8 cellular contexts compared by ENCODE assay signal in genomic region chr1:89820423-89821321, GRCh38. TPM values are rescaled to one million over a fixed set of nuclear protein-coding genes. Genes with fewer than 3 reads are reported as not detected.
A peak's percentile ranks its signal among the peaks of the same experiment; 100 is the strongest.
DNase-seq lines count a peak whose midpoint lies in the region; ATAC-seq and TF ChIP-seq lines count a peak whose summit lies in the region.

Gene LRRC8D, plus strand, starts transcription at chr1:89821032. Its CDS starts 112,037 bp downstream, at chr1:89933069.

- H4K8ac ChIP-seq in trophoblast cell (ENCODE audit: low read depth, low read length): peak within 1 kb of the TSS; percentile 91

- no peaks in the 10 kb centered on the region for H3K9me3 Mint-ChIP-seq in activated naive CD8-positive, alpha-beta T cell treated with anti-CD3 and anti-CD28 coated beads, Interleukin-2, amount 50 U/mL, for 24 hours

- peak within 1 kb of the TSS; percentile 79 for H4K12ac ChIP-seq in trophoblast cell (ENCODE audit: low read depth, low read length)

- TF ChIP-seq EP300 in upper lobe of left lung (IDR thresholded peaks at IDR 0.05): no peak

- ATAC-seq in HG02610 (IDR thresholded peaks at IDR 0.05; ENCODE audit: unreplicated experiment) (peak; percentile 83), upper lobe of left lung (ENCODE audit: low FRiP score in 2 of 2) (peak; percentile 96)
- peak; percentile 81 for ATAC-seq in activated naive CD8-positive, alpha-beta T cell treated with anti-CD3 and anti-CD28 coated beads, Interleukin-2, amount 50 U/mL, for 24 hours

- peak within 1 kb of the TSS; percentile 83 for H3K4ac ChIP-seq in trophoblast cell (ENCODE audit: low read depth, low read length)

- peak within 1 kb of the TSS; percentile 81 for H2BK5ac ChIP-seq in trophoblast cell (ENCODE audit: low read depth, low read length, poor library complexity)

- no peaks in the 10 kb centered on the region for H3K27me3 ChIP-seq in cardiac muscle cell
- no peaks in the 10 kb centered on the region for H3K27me3 ChIP-seq in trophoblast cell (ENCODE audit: insufficient read depth, low read length)
- H3K27me3 ChIP-seq in upper lobe of left lung: no peaks in the 10 kb centered on the region

- H3K9ac ChIP-seq in trophoblast cell (ENCODE audit: low read length): peak within 1 kb of the TSS; percentile 90

- peak within 1 kb of the TSS; percentile 32 for H2BK12ac ChIP-seq in trophoblast cell (ENCODE audit: low read length)

- H3K18ac ChIP-seq in trophoblast cell (ENCODE audit: low read length): peak within 1 kb of the TSS; percentile 98

- peak within 1 kb of the TSS; percentile 96 for H2AFZ ChIP-seq in trophoblast cell (ENCODE audit: insufficient read depth, low read length, poor library complexity)

- peak within 1 kb of the TSS; percentile 68 for H2BK120ac ChIP-seq in trophoblast cell (ENCODE audit: insufficient read depth, low read length, poor library complexity)

- peaks cover 13% of the 10 kb centered on the region for H3K79me1 ChIP-seq in trophoblast cell (ENCODE audit: low read length)

- WGBS in trophoblast cell (ENCODE audit: extremely low coverage, insufficient coverage, insufficient read length): no CpG with 5 or more reads among the region's 82 CpGs
- 3% methylated on average over 9 to 21 of the region's 82 CpGs for WGBS in upper lobe of left lung, 2 donors

- peak within 1 kb of the TSS; percentile 83 for H3K27ac Mint-ChIP-seq in activated naive CD8-positive, alpha-beta T cell treated with anti-CD3 and anti-CD28 coated beads, Interleukin-2, amount 50 U/mL, for 24 hours

- H3K36me3 ChIP-seq in cardiac muscle cell (no peaks in the 10 kb centered on the region), trophoblast cell (ENCODE audit: control insufficient read depth in 1 of 2, insufficient read depth in 2 of 2, low read length in 2 of 2) (no peaks in the 10 kb centered on the region), upper lobe of left lung (no peaks in the 10 kb centered on the region)

- H3K27ac ChIP-seq in cardiac muscle cell (peak within 1 kb of the TSS; percentile 71), trophoblast cell (ENCODE audit: low read depth, low read length) (peak within 1 kb of the TSS; percentile 61), upper lobe of left lung (peak within 1 kb of the TSS; percentile 73 to 86 (median 82))

- H3K23ac ChIP-seq in trophoblast cell (ENCODE audit: low read length): no peak within 1 kb of the TSS

- DNase-seq in NCI-H1092 (lab: John Stamatoyannopoulos, UW) (peak; percentile 79), SW480 (ENCODE audit: low spot score) (peak; percentile 83), cardiac muscle cell (ENCODE audit: low read depth in 1 of 2, low spot score in 1 of 2) (peak; percentile 82 to 93), trophoblast cell (peak; percentile 85 to 86), upper lobe of left lung (peak; percentile 92 to 95)
- peak; percentile 79 for DNase-seq in activated naive CD8-positive, alpha-beta T cell treated with anti-CD3 and anti-CD28 coated beads, Interleukin-2, amount 50 U/mL, for 24 hours

- TF ChIP-seq CTCF in GM12875 (IDR thresholded peaks at IDR 0.05; ENCODE audit: borderline replicate concordance, insufficient read depth, low read depth, low read length): no peak
- no peak for TF ChIP-seq CTCF in cardiac muscle cell (IDR thresholded peaks at IDR 0.05; ENCODE audit: low read depth, low read length)
- peak in 2 of 6 experiments; percentile 16 for TF ChIP-seq CTCF in upper lobe of left lung (IDR thresholded peaks at IDR 0.05)

- peaks cover 41% of the 10 kb centered on the region for H3K4me1 Mint-ChIP-seq in activated naive CD8-positive, alpha-beta T cell treated with anti-CD3 and anti-CD28 coated beads, Interleukin-2, amount 50 U/mL, for 24 hours

- H3K4me3 Mint-ChIP-seq in activated naive CD8-positive, alpha-beta T cell treated with anti-CD3 and anti-CD28 coated beads, Interleukin-2, amount 50 U/mL, for 24 hours: peak within 1 kb of the TSS; percentile 84

- H3K36me3 Mint-ChIP-seq in activated naive CD8-positive, alpha-beta T cell treated with anti-CD3 and anti-CD28 coated beads, Interleukin-2, amount 50 U/mL, for 24 hours (ENCODE audit: low read depth): peaks cover under 1% of the 10 kb centered on the region

- peak within 1 kb of the TSS; percentile 90 for H4K91ac ChIP-seq in trophoblast cell (ENCODE audit: low read depth, low read length)

- H2AK5ac ChIP-seq in trophoblast cell (ENCODE audit: low read length): no peak within 1 kb of the TSS

- H3K9me3 ChIP-seq in cardiac muscle cell (ENCODE audit: low read depth) (no peaks in the 10 kb centered on the region), trophoblast cell (ENCODE audit: insufficient read depth, low read depth, low read length) (no peaks in the 10 kb centered on the region), upper lobe of left lung (no peaks in the 10 kb centered on the region)

- H3K4me1 ChIP-seq in cardiac muscle cell (ENCODE audit: low read depth): peaks cover 8% of the 10 kb centered on the region
- H3K4me1 ChIP-seq in trophoblast cell (ENCODE audit: control insufficient read depth in 1 of 2, insufficient read depth in 2 of 2, low read length in 2 of 2): peaks cover 4 to 8% of the 10 kb centered on the region in 2 experiments
- H3K4me1 ChIP-seq in upper lobe of left lung: peaks cover 12 to 36% (median 30%) of the 10 kb centered on the region in 4 donors

- peaks cover 17% of the 10 kb centered on the region for H3K79me2 ChIP-seq in trophoblast cell (ENCODE audit: control insufficient read depth, insufficient read depth, low read length, poor library complexity)

- peak within 1 kb of the TSS; percentile 90 for H3K14ac ChIP-seq in trophoblast cell (ENCODE audit: low read length)

- no peaks in the 10 kb centered on the region for H3K27me3 Mint-ChIP-seq in activated naive CD8-positive, alpha-beta T cell treated with anti-CD3 and anti-CD28 coated beads, Interleukin-2, amount 50 U/mL, for 24 hours

- peak within 1 kb of the TSS; percentile 78 for H3K4me2 ChIP-seq in trophoblast cell (ENCODE audit: low read length)

- H3K4me3 ChIP-seq in GM12875 (ENCODE audit: low read depth, low read length) (peak within 1 kb of the TSS; percentile 84), cardiac muscle cell (peak within 1 kb of the TSS; percentile 95), trophoblast cell (ENCODE audit: low read depth, low read length) (peak within 1 kb of the TSS; percentile 95), upper lobe of left lung (peak within 1 kb of the TSS; percentile 58 to 94 (median 78))

- peak in 2 of 4 donors; percentile 64 to 74 for TF ChIP-seq POLR2A in upper lobe of left lung (IDR thresholded peaks at IDR 0.05)

RNA-seq across cellular contexts. Expression of gene LRRC8D, which starts in this region (rescaled TPM):
- total RNA-seq in cardiac muscle cell (10.1 and 10.7 TPM in 2 replicates), upper lobe of left lung (10 to 100 TPM in 4 of 6 donors, 1 to 10 TPM in 2; 3.7 to 24.0 (median 12.2) TPM)
- polyA plus RNA-seq in cardiac muscle cell: 13.8 and 14.0 TPM in 2 replicates
- 33.4 and 34.4 TPM in 2 replicates for polyA plus RNA-seq in trophoblast cell (2013)

Comparison
In these comparisons a context has a peak if more than half of its experiments do, and no peak if none do; other contexts are left out.
1. Peak in every context shown above with its lines: DNase-seq, ATAC-seq, H3K4me3 ChIP-seq and H3K27ac ChIP-seq.